31 cellular contexts compared by ENCODE assay signal in genomic region chr1:172178846-172179245, GRCh38.
"Had no signal": no experiment of that assay in that cellular context is flagged by ENCODE, and none has a peak within 500 bp of the region (broad histone marks: within the 10 kb centered on the region; RNA-seq: fewer than 3 reads in every experiment).

No MANE protein-coding gene starts in this region.

- H3K4me1 ChIP-seq: neural progenitor cell had no signal

- H3K79me2 ChIP-seq: parathyroid adenoma had no signal

- H3K27me3 ChIP-seq: brain microvascular endothelial cell, dorsolateral prefrontal cortex, gastrocnemius medialis, neural progenitor cell, sigmoid colon, suprapubic skin, tibial nerve had no signal

- H3K4me3 ChIP-seq: coronary artery, dorsolateral prefrontal cortex, gastrocnemius medialis, neural progenitor cell, psoas muscle, sigmoid colon, suprapubic skin, tibial nerve had no signal

- H3K36me3 ChIP-seq: brain microvascular endothelial cell, gastrocnemius medialis, neural progenitor cell, sigmoid colon, suprapubic skin, tibial nerve, WERI-Rb-1 had no signal

- ATAC-seq: activated CD4-positive, CD25-positive, alpha-beta regulatory T cell treated with anti-CD3 and anti-CD28 coated beads, Interleukin-2, amount 50 U/mL, for 24 hours; gastrocnemius medialis; left colon; naive thymus-derived CD8-positive, alpha-beta T cell; psoas muscle had no signal

- H3K9me3 ChIP-seq: gastrocnemius medialis, psoas muscle, sigmoid colon, suprapubic skin, tibial nerve had no signal

- H3K9ac ChIP-seq: neural progenitor cell, parathyroid adenoma had no signal

- FAIRE-seq: astrocyte, keratinocyte had no signal

- H3K4me2 ChIP-seq: neural progenitor cell had no signal

- H2AFZ ChIP-seq: neural progenitor cell, parathyroid adenoma had no signal

- DNase-seq: activated CD4-positive, alpha-beta T cell treated with anti-CD3 and anti-CD28 coated beads for 48 hours; activated CD4-positive, alpha-beta T cell treated with anti-CD3 and anti-CD28 coated beads, Interleukin-2, amount 50 U/mL, for 48 hours; activated CD8-positive, alpha-beta memory T cell treated with anti-CD3 and anti-CD28 coated beads, Interleukin-2, amount 50 U/mL, for 4 hours; activated gamma-delta T cell; activated naive CD4-positive, alpha-beta T cell treated with anti-CD3 and anti-CD28 coated beads, Interleukin-2, amount 50 U/mL, for 16 hours; activated T-cell treated with anti-CD3 and anti-CD28 coated beads, Interleukin-2, amount 50 U/mL, for 1 hour; amniotic stem cell; brain microvascular endothelial cell; dorsolateral prefrontal cortex; effector memory CD4-positive, alpha-beta T cell; gastrocnemius medialis; glutamatergic neuron; hippocampal formation; left colon; naive thymus-derived CD8-positive, alpha-beta T cell; occipital lobe; psoas muscle; sigmoid colon; stimulated activated CD4-positive, alpha-beta T cell treated with anti-CD3 and anti-CD28 coated beads, Interleukin-15, amount 100 ng/mL, for 24 hours; stimulated activated CD4-positive, alpha-beta T cell treated with anti-CD3 and anti-CD28 coated beads, Interleukin-2, amount 100 ng/mL, for 24 hours; stimulated activated naive CD4-positive, alpha-beta T cell; T-helper 9 cell; WERI-Rb-1 had no signal

- H3K27ac ChIP-seq: brain microvascular endothelial cell, coronary artery, gastrocnemius medialis, neural progenitor cell, parathyroid adenoma, psoas muscle, suprapubic skin, WERI-Rb-1 had no signal
